In genomic region chr15:59657635-59658125, GRCh38 we compare ENCODE assay signal across 8 cellular contexts. TPM values are rescaled to one million over a fixed set of nuclear protein-coding genes. Genes with fewer than 3 reads are reported as not detected.
DNase-seq lines count a peak whose midpoint lies in the region; ATAC-seq lines count a peak whose summit lies in the region.

No MANE protein-coding gene starts in this region.

- H3K4me3 ChIP-seq in Jurkat, Clone E6-1 (ENCODE audit: low read length) = peak overlapping the region; percentile 61
- peak overlapping the region; percentile 83 for H3K4me3 ChIP-seq in effector memory CD4-positive, alpha-beta T cell (ENCODE audit: insufficient read depth, low read depth, low read length, poor library complexity, severe bottlenecking)
- peak overlapping the region; percentile 98 for H3K4me3 ChIP-seq in neuron (ENCODE audit: low read length)

- no peaks in the 10 kb centered on the region for H3K4me1 ChIP-seq in effector memory CD4-positive, alpha-beta T cell (ENCODE audit: control insufficient read depth, insufficient read depth, low read length, poor library complexity, severe bottlenecking)
- H3K4me1 ChIP-seq in neuron (ENCODE audit: insufficient read depth, low read length) = peaks cover 12% of the 10 kb centered on the region

- H3K27ac ChIP-seq in effector memory CD4-positive, alpha-beta T cell (ENCODE audit: insufficient read depth, low read length, poor library complexity, severe bottlenecking) = peak overlapping the region; percentile 79

- no peaks in the 10 kb centered on the region for H3K27me3 ChIP-seq in effector memory CD4-positive, alpha-beta T cell (replicated peaks; ENCODE audit: control insufficient read depth, insufficient read depth, low read length, poor library complexity, severe bottlenecking)
- no peaks in the 10 kb centered on the region for H3K27me3 ChIP-seq in neuron (ENCODE audit: insufficient read depth, low read length)

- H2AFZ ChIP-seq in neuron (ENCODE audit: low read depth, low read length) = peak overlapping the region; percentile 70

- H3K36me3 ChIP-seq in effector memory CD4-positive, alpha-beta T cell (ENCODE audit: control insufficient read depth, insufficient read depth, low read length) = peaks cover 14% of the 10 kb centered on the region
- H3K36me3 ChIP-seq in neuron (ENCODE audit: insufficient read depth, low read length) = peaks cover 44% of the 10 kb centered on the region

- no peaks in the 10 kb centered on the region for H3K9me3 ChIP-seq in effector memory CD4-positive, alpha-beta T cell (ENCODE audit: control insufficient read depth, low read length)
- H3K9me3 ChIP-seq in neuron (ENCODE audit: low read length) = peaks cover 2% of the 10 kb centered on the region

- ATAC-seq in GM19395 (IDR thresholded peaks at IDR 0.05; ENCODE audit: unreplicated experiment) = peak; percentile 6
- no peak for ATAC-seq in HG03280 (IDR thresholded peaks at IDR 0.05; ENCODE audit: unreplicated experiment)
- no peak for ATAC-seq in HG02798 (IDR thresholded peaks at IDR 0.05; ENCODE audit: poor library complexity, unreplicated experiment)

- DNase-seq in Jurkat, Clone E6-1 (ENCODE audit: low read depth, low spot score) = no peak
- no peak for DNase-seq in effector memory CD4-positive, alpha-beta T cell
- DNase-seq in COLO668 (lab: John Stamatoyannopoulos, UW; ENCODE audit: unreplicated experiment) = no peak
- DNase-seq in SK-N-DZ (ENCODE audit: low spot score) = no peak

RNA-seq across cellular contexts. Expression of gene GTF2A2, which starts 0.4 kb away (rescaled TPM):
- polyA plus RNA-seq in Jurkat, Clone E6-1 (2012; ENCODE audit: insufficient read depth, insufficient read length) = 227 TPM
- 237 and 267 TPM in 2 replicates for polyA plus RNA-seq in SK-N-DZ (2014; cell fraction: cytosol; rRNA removed)
- polyA plus RNA-seq in SK-N-DZ (2014; cell fraction: nucleus; rRNA removed) = 151 and 153 TPM in 2 replicates

RNA-seq across cellular contexts. Expression of gene BNIP2, which starts 31.4 kb away (rescaled TPM):
- polyA plus RNA-seq in Jurkat, Clone E6-1 (2012; ENCODE audit: insufficient read depth, insufficient read length) = 40.8 TPM
- 48.9 and 67.9 TPM in 2 replicates for polyA plus RNA-seq in SK-N-DZ (2014; cell fraction: cytosol; rRNA removed)
- 41.6 and 46.3 TPM in 2 replicates for polyA plus RNA-seq in SK-N-DZ (2014; cell fraction: nucleus; rRNA removed)

RNA-seq across cellular contexts. Expression of gene GCNT3, which starts 46.1 kb away (rescaled TPM):
- polyA plus RNA-seq in Jurkat, Clone E6-1 (2012; ENCODE audit: insufficient read depth, insufficient read length) = not detected
- polyA plus RNA-seq in SK-N-DZ (2014; cell fraction: cytosol; rRNA removed) = not detected in 2 replicates
- polyA plus RNA-seq in SK-N-DZ (2014; cell fraction: nucleus; rRNA removed) = not detected in 2 replicates
